9 cellular contexts compared by ENCODE assay signal in the genomic region with DNA sequence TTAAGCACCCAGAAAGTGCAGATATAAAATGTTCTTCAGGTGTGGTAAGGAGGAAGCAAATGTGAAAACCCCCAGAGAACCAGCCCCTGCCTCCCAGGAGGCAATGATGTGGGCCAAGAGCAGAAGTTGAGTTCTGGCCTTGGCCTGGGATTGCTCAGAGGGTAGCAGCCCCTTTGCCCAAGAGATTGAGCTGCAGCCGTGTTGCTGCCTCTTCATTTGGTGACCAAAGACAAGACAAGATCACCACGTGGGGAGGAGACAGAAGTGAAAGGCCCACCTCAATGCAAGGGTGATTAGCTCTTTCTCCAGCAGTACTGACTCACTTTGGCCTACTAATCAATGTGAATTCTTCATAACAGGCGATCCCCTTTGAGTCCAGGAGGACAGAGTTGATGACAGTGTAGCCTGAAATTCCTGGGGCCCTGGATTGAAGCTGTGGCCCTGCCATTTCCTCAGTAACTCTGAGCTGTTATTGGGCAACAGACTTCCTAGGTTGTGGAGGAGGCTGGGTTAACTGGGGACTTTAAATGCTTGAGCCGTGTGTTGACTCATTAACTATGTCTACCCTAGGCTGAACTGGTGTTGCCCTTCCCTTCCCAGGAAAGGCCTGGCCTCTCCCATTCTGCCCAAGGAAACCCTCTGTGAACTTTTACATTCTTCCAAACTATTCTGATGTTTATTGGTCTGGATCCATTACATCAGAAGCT.
DNase-seq lines count a peak whose midpoint lies in the region; ATAC-seq and TF ChIP-seq lines count a peak whose summit lies in the region.
"Had no signal": no experiment of that assay in that cellular context is flagged by ENCODE, and none has a peak within 500 bp of the region (broad histone marks: within the 10 kb centered on the region; RNA-seq: fewer than 3 reads in every experiment).

No MANE protein-coding gene starts in this region.

- H3K9me2 ChIP-seq in SU-DHL-6 (replicated peaks; ENCODE audit: insufficient read depth, low read length) = no peaks in the 10 kb centered on the region

- peak overlapping the region; percentile 79 for H3K9ac ChIP-seq in SU-DHL-6 (ENCODE audit: low read length)

- peak overlapping the region; percentile 68 for H3K4me2 ChIP-seq in SU-DHL-6 (ENCODE audit: low read depth, low read length, poor library complexity, severe bottlenecking)

- peak overlapping the region; percentile 100 for H3K27ac ChIP-seq in SU-DHL-6 (ENCODE audit: low read depth, low read length)
- H3K27ac ChIP-seq in left lung = peak overlapping the region in 1 of 2 donors; percentile 23

- ATAC-seq in HG02678 (IDR thresholded peaks at IDR 0.05; ENCODE audit: unreplicated experiment) (peak; percentile 31), left lung (peak; percentile 72)

- H3K79me2 ChIP-seq in SU-DHL-6 (ENCODE audit: insufficient read depth, low read length) = peaks cover 70% of the 10 kb centered on the region

- H3K4me3 Mint-ChIP-seq in endothelial cell (ENCODE audit: unreplicated experiment) = no peak overlapping the region

- H3K27me3 ChIP-seq in SU-DHL-6 (ENCODE audit: low read length) = no peaks in the 10 kb centered on the region
- H3K27me3 ChIP-seq in left lung = no peaks in the 10 kb centered on the region
- no peaks in the 10 kb centered on the region for H3K27me3 ChIP-seq in MG63

- no peak for TF ChIP-seq CTCF in GM12865 (IDR thresholded peaks at IDR 0.05; ENCODE audit: insufficient read depth, low read depth, low read length, missing control alignments)
- TF ChIP-seq CTCF in SU-DHL-6 (IDR thresholded peaks at IDR 0.05; ENCODE audit: insufficient read depth, low read length, poor library complexity, severe bottlenecking) = no peak
- no peak for TF ChIP-seq CTCF in left lung (IDR thresholded peaks at IDR 0.05)
- no peak for TF ChIP-seq CTCF in endothelial cell (IDR thresholded peaks at IDR 0.05; ENCODE audit: unreplicated experiment)

- peaks cover 2% of the 10 kb centered on the region for H3K27me3 Mint-ChIP-seq in endothelial cell (ENCODE audit: unreplicated experiment)

- DNase-seq in GM12865 (ENCODE audit: low read depth) = peak; percentile 74
- no peak for DNase-seq in left lung
- no peak for DNase-seq in endothelial cell (ENCODE audit: low spot score)
- DNase-seq in MG63 = no peak
- no peak for DNase-seq in NCI-H446 (lab: John Stamatoyannopoulos, UW)
- no peak for DNase-seq in stimulated activated CD4-positive, alpha-beta T cell treated with anti-CD3 and anti-CD28 coated beads, Interleukin-15, amount 100 ng/mL, for 24 hours
- DNase-seq: activated effector memory CD4-positive, alpha-beta T cell treated with anti-CD3 and anti-CD28 coated beads, Interleukin-2, amount 50 U/mL, for 16 hours had no signal

- H3K9me3 ChIP-seq in SU-DHL-6 (ENCODE audit: insufficient read depth, low read length) (no peaks in the 10 kb centered on the region), left lung (no peaks in the 10 kb centered on the region), MG63 (no peaks in the 10 kb centered on the region)

- peaks cover 8 to 49% of the 10 kb centered on the region in 2 donors for H3K4me1 ChIP-seq in left lung

- H3K4me3 ChIP-seq in GM12865 (ENCODE audit: low read depth, low read length) (no peak overlapping the region; the same call in 1 of the 2 replicates), SU-DHL-6 (ENCODE audit: insufficient read depth, low read length, poor library complexity, severe bottlenecking) (peak overlapping the region; percentile 35), left lung (no peak overlapping the region), MG63 (no peak overlapping the region)

- no peak overlapping the region for H3K27ac Mint-ChIP-seq in endothelial cell (ENCODE audit: unreplicated experiment)

- no peak overlapping the region for H2AFZ ChIP-seq in SU-DHL-6 (ENCODE audit: low read depth, low read length, severe bottlenecking)

- H4K20me1 ChIP-seq in SU-DHL-6 (ENCODE audit: low read depth, low read length) = no peaks in the 10 kb centered on the region

- peaks cover 88% of the 10 kb centered on the region for H3F3A ChIP-seq in SU-DHL-6 (ENCODE audit: insufficient read depth)

- intact Hi-C loops in left lung (cut with DNase I) = no loop called here

- H3K9me3 Mint-ChIP-seq in endothelial cell (ENCODE audit: unreplicated experiment) = no peaks in the 10 kb centered on the region

- H3K4me1 Mint-ChIP-seq in endothelial cell (ENCODE audit: unreplicated experiment) = peaks cover 22% of the 10 kb centered on the region

- peaks cover 13% of the 10 kb centered on the region for H3K36me3 Mint-ChIP-seq in endothelial cell (ENCODE audit: low read depth, unreplicated experiment)

- no peaks in the 10 kb centered on the region for H3K36me3 ChIP-seq in SU-DHL-6 (ENCODE audit: low read length)
- H3K36me3 ChIP-seq in left lung = no peaks in the 10 kb centered on the region
- no peaks in the 10 kb centered on the region for H3K36me3 ChIP-seq in MG63
